7 cellular contexts compared by ENCODE assay signal in the genomic region with DNA sequence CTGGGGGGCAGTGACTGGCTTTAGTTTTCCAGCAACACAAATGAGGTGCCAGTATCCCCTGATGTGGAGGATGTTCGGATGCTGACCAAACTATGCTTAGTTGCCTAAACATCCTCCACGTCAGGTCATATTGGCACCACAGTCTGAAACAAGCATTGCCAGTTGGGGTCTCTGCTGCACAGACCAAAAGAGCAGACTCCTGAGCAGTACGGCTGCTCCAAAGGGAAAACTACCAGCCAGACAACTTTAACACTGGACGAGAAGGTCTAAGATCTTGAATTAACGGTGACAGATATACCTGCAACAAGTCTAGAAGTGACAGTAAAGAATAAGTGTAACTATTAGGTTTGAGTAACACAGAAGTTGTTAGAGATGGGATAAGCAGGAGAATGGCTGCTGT.
"Had no signal": no experiment of that assay in that cellular context is flagged by ENCODE, and none has a peak within 500 bp of the region (broad histone marks: within the 10 kb centered on the region; RNA-seq: fewer than 3 reads in every experiment).

No MANE protein-coding gene starts in this region.

- DNase-seq: GM23248, GOT3, HFFc6, KBM-7 had no signal

- ATAC-seq: HCT116 had no signal

- H3K9me3 Mint-ChIP-seq: HFFc6 had no signal

- H3K27ac Mint-ChIP-seq: HFFc6 had no signal

- H3K4me3 Mint-ChIP-seq: HFFc6 had no signal

- H3K4me3 ChIP-seq: GM23248, HAP-1 had no signal

- FAIRE-seq: HepG2 had no signal
